8 cellular contexts compared by ENCODE assay signal in genomic region chr12:46219892-46220655, GRCh38. TPM values are rescaled to one million over a fixed set of nuclear protein-coding genes. Genes with fewer than 3 reads are reported as not detected.
DNase-seq lines count a peak whose midpoint lies in the region; ATAC-seq and TF ChIP-seq lines count a peak whose summit lies in the region.

No MANE protein-coding gene starts in this region.

- peak overlapping the region; percentile 92 for H3K27ac ChIP-seq in CD8-positive, alpha-beta T cell (ENCODE audit: low read depth, low read length)
- peak overlapping the region; percentile 14 to 85 (median 72) for H3K27ac ChIP-seq in Peyer's patch

- DNase-seq in CD8-positive, alpha-beta T cell = peak; percentile 44 to 87 (median 74)
- peak in 2 of 3 donors; percentile 40 to 72 for DNase-seq in Peyer's patch
- peak; percentile 32 for DNase-seq in activated gamma-delta T cell (lab: John Stamatoyannopoulos, UW)
- peak; percentile 17 for DNase-seq in inferior parietal cortex (ENCODE audit: extremely low spot score)
- DNase-seq in stimulated activated CD8-positive, alpha-beta memory T cell treated with anti-CD3 and anti-CD28 coated beads, Interleukin-15, amount 100 ng/mL, for 48 hours (ENCODE audit: low read depth in 2 of 2) = peak; percentile 53 to 58
- no peak for DNase-seq in NCI-H187 treated with DMSO at 0.1 percent for 48 hours (lab: John Stamatoyannopoulos, UW)
- DNase-seq in NCI-H2029 (lab: John Stamatoyannopoulos, UW) = no peak

- H3K9me3 ChIP-seq in CD8-positive, alpha-beta T cell (ENCODE audit: low read length) = no peaks in the 10 kb centered on the region
- no peaks in the 10 kb centered on the region for H3K9me3 ChIP-seq in Peyer's patch

- intact Hi-C loops in CD8-positive, alpha-beta T cell (cut with DNase I, micrococcal nuclease) = loop anchor here in 1 of 2 experiments (2.0 to 10.0 kb wide), 4 partner anchors 15 to 1145 kb away; partner anchors contain the start of gene SCAF11

- H3K27ac Mint-ChIP-seq in CD8-positive, alpha-beta T cell = peak overlapping the region; percentile 98

- POLR2A ChIA-PET in CD8-positive, alpha-beta T cell (lab: Charles Lee) = interaction anchor here (6.5 to 11.6 kb wide), 2 partner anchors 46 to 50 kb away, joined by 40 to 232 read pairs; partner anchors contain the start of gene SLC38A1

- CTCF ChIA-PET in CD8-positive, alpha-beta T cell (lab: Charles Lee) = interaction anchor here (1.2 to 2.0 kb wide), 3 partner anchors 34 to 83 kb away, joined by 4 to 6 read pairs (median 4); partner anchors contain the start of gene SLC38A1

- H3K4me1 ChIP-seq in CD8-positive, alpha-beta T cell (ENCODE audit: insufficient read depth, low read length) = peaks cover 97% of the 10 kb centered on the region
- H3K4me1 ChIP-seq in Peyer's patch = peaks cover 0 to 49% (median 22%) of the 10 kb centered on the region in 4 donors

- H3K4me3 ChIP-seq in CD8-positive, alpha-beta T cell (ENCODE audit: low read depth, low read length) = peak overlapping the region; percentile 3
- H3K4me3 ChIP-seq in Peyer's patch = no peak overlapping the region

- peak; percentile 53 for ATAC-seq in CD8-positive, alpha-beta T cell
- no peak for ATAC-seq in HG03280 (IDR thresholded peaks at IDR 0.05; ENCODE audit: unreplicated experiment)

- H3K36me3 ChIP-seq in CD8-positive, alpha-beta T cell (ENCODE audit: insufficient read depth, low read length) = peaks cover 7% of the 10 kb centered on the region
- H3K36me3 ChIP-seq in Peyer's patch = no peaks in the 10 kb centered on the region

- H3K27me3 ChIP-seq in CD8-positive, alpha-beta T cell (ENCODE audit: insufficient read depth, low read length) = no peaks in the 10 kb centered on the region
- H3K27me3 ChIP-seq in Peyer's patch = no peaks in the 10 kb centered on the region

- H3K36me3 Mint-ChIP-seq in CD8-positive, alpha-beta T cell = peaks cover 80% of the 10 kb centered on the region

- no peak for TF ChIP-seq POLR2A in Peyer's patch (IDR thresholded peaks at IDR 0.05)

- peaks cover 96% of the 10 kb centered on the region for H3K4me1 Mint-ChIP-seq in CD8-positive, alpha-beta T cell (ENCODE audit: low read depth)

- peak overlapping the region; percentile 79 for H3K4me3 Mint-ChIP-seq in CD8-positive, alpha-beta T cell

- no peak for TF ChIP-seq CTCF in CD8-positive, alpha-beta T cell (IDR thresholded peaks at IDR 0.05)
- TF ChIP-seq CTCF in Peyer's patch (IDR thresholded peaks at IDR 0.05) = no peak

- no peaks in the 10 kb centered on the region for H3K27me3 Mint-ChIP-seq in CD8-positive, alpha-beta T cell (ENCODE audit: low read depth)

- H3K9me3 Mint-ChIP-seq in CD8-positive, alpha-beta T cell = no peaks in the 10 kb centered on the region

RNA-seq across cellular contexts. Expression of gene SLC38A1, which starts 48.8 kb away (rescaled TPM):
- total RNA-seq in CD8-positive, alpha-beta T cell = 100 to 1,000 TPM; 440 to 464 TPM
- 10 to 100 TPM; 41.9 to 82.3 (median 49.8) TPM for total RNA-seq in Peyer's patch

Comparison
In these comparisons a context has a peak if more than half of its experiments do, and no peak if none do; other contexts are left out.
1. DNase-seq: peak in CD8-positive, alpha-beta T cell (7 of 7), Peyer's patch (2 of 3), activated gamma-delta T cell (single experiment), inferior parietal cortex (single experiment) and stimulated activated CD8-positive, alpha-beta memory T cell treated with anti-CD3 and anti-CD28 coated beads, Interleukin-15, amount 100 ng/mL, for 48 hours (2 of 2); none in NCI-H187 treated with DMSO at 0.1 percent for 48 hours (single experiment) and NCI-H2029 (single experiment).
2. RNA of gene SLC38A1, which starts 48.8 kb away (total RNA-seq): 440 to 464 TPM in CD8-positive, alpha-beta T cell; 41.9 to 82.3 TPM in Peyer's patch; every median in the first group is over 4 times any median in the second.